In the genomic region with DNA sequence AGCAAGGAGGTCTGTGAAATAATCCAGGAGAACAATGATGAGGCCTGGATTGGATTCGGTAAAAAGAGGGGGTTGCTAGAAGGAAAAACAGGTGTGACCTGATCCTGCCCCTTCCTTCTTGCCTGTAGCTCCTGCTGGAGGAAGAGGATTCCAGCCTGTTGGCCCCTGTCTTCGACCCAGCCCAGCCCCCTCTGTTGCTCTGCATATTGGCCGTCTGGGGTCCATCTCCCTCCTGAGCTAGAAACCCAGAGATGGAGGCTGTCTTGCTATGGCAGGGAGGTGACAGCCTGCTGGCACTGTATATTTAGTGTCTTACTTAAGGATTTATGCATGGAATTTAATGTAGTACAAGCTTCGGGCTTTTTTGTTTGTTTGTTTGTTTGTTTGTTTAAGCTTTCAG, we compare ENCODE assay signal across 27 cellular contexts. TPM values are rescaled to one million over a fixed set of nuclear protein-coding genes. Genes with fewer than 3 reads are reported as not detected.
"Had no signal": no experiment of that assay in that cellular context is flagged by ENCODE, and none has a peak within 500 bp of the region (broad histone marks: within the 10 kb centered on the region; RNA-seq: fewer than 3 reads in every experiment).

No MANE protein-coding gene starts in this region.

- H3K9me2 ChIP-seq: SK-N-SH had no signal

- H3K9ac ChIP-seq: SK-N-SH had no signal

- DNase-seq: IMR-90, Karpas-422, KG1, MG63, NCI-H1092, NCI-H1105 treated with DMSO at 0.1 percent for 48 hours, NCI-H1417 treated with DMSO at 0.1 percent for 48 hours, NCI-H146, NCI-H1694 treated with DMSO at 0.1 percent for 48 hours, NCI-H1930, NCI-H2081, NCI-H2107, NCI-H2227 treated with DMSO at 0.1 percent for 48 hours, NCI-H446, NCI-H510A, NCI-H524 treated with DMSO at 0.1 percent for 48 hours, NCI-H69, NCI-H774, PC-3, SHP77, SK-N-SH had no signal

- H3K9me3 ChIP-seq: MG63, SK-N-SH had no signal

- H3K36me3 ChIP-seq: MG63 had no signal

- ATAC-seq: HepG2, Panc1, PC-3 had no signal

- FAIRE-seq: HepG2 had no signal

- H3K27ac ChIP-seq: RWPE1 had no signal

- H3K4me3 ChIP-seq: MG63 had no signal

- H3K4me2 ChIP-seq: SK-N-SH had no signal

RNA-seq across cellular contexts. Expression of a gene that starts 6.6 kb away (rescaled TPM):
- total RNA-seq: HepG2, HT1080, IMR-90, OCI-LY7, PC-3, SK-MEL-5 had no signal
- polyA plus RNA-seq: HepG2, IMR-90, SK-N-SH had no signal

RNA-seq across cellular contexts. Expression of a gene that starts 7.0 kb away (rescaled TPM):
- total RNA-seq: HepG2, HT1080, IMR-90, OCI-LY7, PC-3, SK-MEL-5 had no signal
- polyA plus RNA-seq: HepG2, IMR-90, SK-N-SH had no signal

RNA-seq across cellular contexts. Expression of a gene that starts 25.6 kb away (rescaled TPM):
- total RNA-seq: HT1080, IMR-90 had no signal
